Comparison of ENCODE assay signal across 10 cellular contexts in genomic region chr14:45610303-45610702, GRCh38.
A peak's percentile ranks its signal among the peaks of the same experiment; 100 is the strongest.
DNase-seq lines count a peak whose midpoint lies in the region; ATAC-seq and FAIRE-seq lines count a peak whose summit lies in the region.
"Had no signal": no experiment of that assay in that cellular context is flagged by ENCODE, and none has a peak within 500 bp of the region (broad histone marks: within the 10 kb centered on the region; RNA-seq: fewer than 3 reads in every experiment).

No MANE protein-coding gene starts in this region.

- H3K9me2 ChIP-seq in GM23248 (ENCODE audit: insufficient read depth), result no peaks in the 10 kb centered on the region

- no peaks in the 10 kb centered on the region for H3K36me3 ChIP-seq in GM23248 (ENCODE audit: low read depth)
- H3K36me3 ChIP-seq: SJSA1 had no signal

- H3K9me3 ChIP-seq in GM23248 (ENCODE audit: low read depth), result no peaks in the 10 kb centered on the region
- H3K9me3 ChIP-seq: SJSA1 had no signal

- H3K27me3 ChIP-seq in GM23248 (replicated peaks; ENCODE audit: insufficient read depth), result no peaks in the 10 kb centered on the region
- H3K27me3 ChIP-seq: SJSA1 had no signal

- 0% methylated on average over 1 of the region's 1 CpG for WGBS in GM23248 (ENCODE audit: low coverage in 1 of 2, low lambda C conversion rate in 2 of 2, missing lambda C conversion rate in 2 of 2), 2 experiments

- H3K79me2 ChIP-seq in GM23248 (ENCODE audit: insufficient read depth), result no peaks in the 10 kb centered on the region

- ATAC-seq in HG02973 (IDR thresholded peaks at IDR 0.05; ENCODE audit: unreplicated experiment) (no peak), HG03342 (IDR thresholded peaks at IDR 0.05; ENCODE audit: unreplicated experiment) (no peak), GM21528 (IDR thresholded peaks at IDR 0.05; ENCODE audit: low FRiP score, unreplicated experiment) (no peak)

- no peak overlapping the region for H2AFZ ChIP-seq in GM23248

- DNase-seq in GM23248 (peak; percentile 27), NCI-H748 (lab: John Stamatoyannopoulos, UW; ENCODE audit: unreplicated experiment) (peak; percentile 20), non-pigmented ciliary epithelial cell (ENCODE audit: low read depth) (peak; percentile 1), iPS-NIHi11 (ENCODE audit: low spot score) (no peak)
- DNase-seq: activated effector memory CD4-positive, alpha-beta T cell treated with Interleukin-2 at 50 U/mL for 16 hours had no signal

- no peak overlapping the region for H3K4me2 ChIP-seq in GM23248 (ENCODE audit: unreplicated experiment)

- H3F3A ChIP-seq in GM23248 (ENCODE audit: insufficient read depth), result no peaks in the 10 kb centered on the region

- H4K20me1 ChIP-seq in GM23248 (ENCODE audit: insufficient read depth), result no peaks in the 10 kb centered on the region

- no peaks in the 10 kb centered on the region for H3K4me1 ChIP-seq in GM23248 (ENCODE audit: insufficient read depth)
- H3K4me1 ChIP-seq: SJSA1 had no signal

- H3K27ac ChIP-seq in GM23248, result no peak overlapping the region
- H3K27ac ChIP-seq: SJSA1 had no signal

- peak; percentile 71 for FAIRE-seq in endometrium (lab: Jason Lieb, UNC)

- in situ Hi-C loops in GM23248 (cut with MboI), result no loop called here

- H3K4me3 ChIP-seq in GM23248, result no peak overlapping the region
- H3K4me3 ChIP-seq: SJSA1 had no signal

- H3K9ac ChIP-seq in GM23248, result no peak overlapping the region
